15 cellular contexts compared by ENCODE assay signal in the genomic region with DNA sequence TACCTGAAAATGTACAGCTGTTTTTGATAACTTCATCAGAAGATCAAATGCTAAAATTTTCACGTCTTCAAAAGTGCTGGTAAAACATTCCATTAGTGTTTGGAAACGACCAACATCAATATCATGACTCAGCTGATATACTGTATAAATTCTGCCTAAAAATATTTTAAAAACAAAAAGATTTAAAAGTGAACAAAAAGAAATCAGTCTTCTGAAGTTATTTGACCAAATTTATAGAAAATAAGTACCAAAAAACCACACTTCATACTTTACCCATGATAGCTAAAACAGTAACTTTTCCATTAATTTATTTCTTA. TPM values are rescaled to one million over a fixed set of nuclear protein-coding genes. Genes with fewer than 3 reads are reported as not detected.
DNase-seq lines count a peak whose midpoint lies in the region; ATAC-seq, FAIRE-seq and TF ChIP-seq lines count a peak whose summit lies in the region.
"Had no signal": no experiment of that assay in that cellular context is flagged by ENCODE, and none has a peak within 500 bp of the region (broad histone marks: within the 10 kb centered on the region; RNA-seq: fewer than 3 reads in every experiment).

No MANE protein-coding gene starts in this region.

- WGBS in HepG2 (ENCODE audit: low lambda C conversion rate), result 91% methylated on average over 2 of the region's 2 CpGs
- 65% methylated on average over 2 of the region's 2 CpGs for WGBS in right lobe of liver (ENCODE audit: insufficient coverage, low coverage, low lambda C conversion rate, missing lambda C conversion rate)

- H2AFZ ChIP-seq in HepG2 (ENCODE audit: low read length), result no peak overlapping the region
- no peak overlapping the region for H2AFZ ChIP-seq in KMS-11 (ENCODE audit: low read depth)

- TF ChIP-seq RAD21 in HepG2 (CRISPR knock-in tag; IDR thresholded peaks at IDR 0.05), result no peak

- peak overlapping the region; percentile 86 for H3K27ac Mint-ChIP-seq in activated T-helper 17 cell treated with anti-CD3 and anti-CD28 coated beads, Interleukin-2, amount 50 U/mL, for 72 hours

- H3K36me3 ChIP-seq in HepG2 (replicated peaks in 1 of 2; ENCODE audit: control insufficient read depth in 1 of 2, insufficient read depth in 2 of 2, low read length in 2 of 2), result peaks cover 10 to 36% of the 10 kb centered on the region in 2 experiments
- H3K36me3 ChIP-seq in right lobe of liver, result peaks cover 0 to 2% (median 0%) of the 10 kb centered on the region in 4 donors
- H3K36me3 ChIP-seq in KMS-11 (ENCODE audit: insufficient read depth), result no peaks in the 10 kb centered on the region
- peaks cover 0 to 4% of the 10 kb centered on the region in 2 donors for H3K36me3 ChIP-seq in kidney (ENCODE audit: control insufficient read depth in 1 of 2, insufficient read depth in 2 of 2, low read length in 2 of 2)

- peaks cover 88% of the 10 kb centered on the region for H3K36me3 Mint-ChIP-seq in activated T-helper 17 cell treated with anti-CD3 and anti-CD28 coated beads, Interleukin-2, amount 50 U/mL, for 72 hours (ENCODE audit: low read depth)

- H3K4me1 Mint-ChIP-seq in activated T-helper 17 cell treated with anti-CD3 and anti-CD28 coated beads, Interleukin-2, amount 50 U/mL, for 72 hours, result peaks cover 30% of the 10 kb centered on the region

- H3K4me3 Mint-ChIP-seq in activated T-helper 17 cell treated with anti-CD3 and anti-CD28 coated beads, Interleukin-2, amount 50 U/mL, for 72 hours, result peak overlapping the region; percentile 49

- TF ChIP-seq EP300 in HepG2 (IDR thresholded peaks at IDR 0.05; ENCODE audit: low read depth in 2 of 2, low read length in 2 of 2) (no peak), HepG2 (CRISPR knock-in tag; IDR thresholded peaks at IDR 0.05; ENCODE audit: borderline replicate concordance) (no peak)

- ATAC-seq in HepG2 (no peak), right lobe of liver (no peak), HG03520 (IDR thresholded peaks at IDR 0.05; ENCODE audit: unreplicated experiment) (no peak)
- no peak for ATAC-seq in activated T-helper 17 cell treated with anti-CD3 and anti-CD28 coated beads, Interleukin-2, amount 50 U/mL, for 72 hours (replicated peaks)

- H3K4me2 ChIP-seq in HepG2 (ENCODE audit: low read depth, low read length) (no peak overlapping the region), KMS-11 (peak overlapping the region; percentile 72)

- no peaks in the 10 kb centered on the region for H3K9me3 ChIP-seq in HepG2 (ENCODE audit: low read length)
- H3K9me3 ChIP-seq in right lobe of liver, result no peaks in the 10 kb centered on the region
- H3K9me3 ChIP-seq in kidney (ENCODE audit: control insufficient read depth in 1 of 2, low read length in 2 of 2), result no peaks in the 10 kb centered on the region
- H3K9me3 ChIP-seq: HAP-1, MG63 had no signal

- H4K20me1 ChIP-seq in HepG2 (ENCODE audit: insufficient read depth, low read length), result no peaks in the 10 kb centered on the region
- peaks cover 3% of the 10 kb centered on the region; the same call in 1 of the 2 replicates for H4K20me1 ChIP-seq in KMS-11 (ENCODE audit: insufficient read depth)

- TF ChIP-seq POLR2A in HepG2 (IDR thresholded peaks at IDR 0.05; ENCODE audit: insufficient read depth in 1 of 2, low read depth in 2 of 2, low read length in 2 of 2) (no peak), right lobe of liver (IDR thresholded peaks at IDR 0.05) (no peak)

- H3K27ac ChIP-seq in HepG2 (ENCODE audit: extremely low read length, insufficient read depth, low read length), result no peak overlapping the region
- H3K27ac ChIP-seq in right lobe of liver, result no peak overlapping the region
- H3K27ac ChIP-seq in KMS-11, result peak overlapping the region; percentile 51
- no peak overlapping the region for H3K27ac ChIP-seq in kidney (ENCODE audit: low read depth in 2 of 2, low read length in 2 of 2)

- H3K4me1 ChIP-seq in HepG2 (ENCODE audit: insufficient read depth, low read length) (no peaks in the 10 kb centered on the region), right lobe of liver (no peaks in the 10 kb centered on the region), KMS-11 (ENCODE audit: low read depth, poor library complexity, severe bottlenecking) (peaks cover 65% of the 10 kb centered on the region), kidney (ENCODE audit: control insufficient read depth in 1 of 2, insufficient read depth in 1 of 2, low read depth in 1 of 2, low read length in 2 of 2) (no peaks in the 10 kb centered on the region)

- H3K27me3 ChIP-seq in HepG2 (ENCODE audit: control insufficient read depth in 1 of 2, insufficient read depth in 2 of 2, low read length in 2 of 2) (no peaks in the 10 kb centered on the region), right lobe of liver (no peaks in the 10 kb centered on the region), KMS-11 (ENCODE audit: insufficient read depth, low read depth) (no peaks in the 10 kb centered on the region)
- H3K27me3 ChIP-seq: MG63 had no signal

- no peak for DNase-seq in HepG2 (ENCODE audit: low spot score)
- DNase-seq in right lobe of liver, result no peak
- DNase-seq in kidney, result no peak
- no peak for DNase-seq in SKM-1 treated with dmso at 0.1 percent for 144 hours (lab: John Stamatoyannopoulos, UW; ENCODE audit: unreplicated experiment)
- no peak for DNase-seq in GDM1 (lab: John Stamatoyannopoulos, UW)
- DNase-seq: DMS 273 treated with DMSO at 0.1 percent for 48 hours, MG63, NCI-H1105, NCI-H1694 treated with DMSO at 0.1 percent for 48 hours, NCI-H345, NCI-H69 had no signal

- H3K79me2 ChIP-seq in HepG2 (ENCODE audit: insufficient read depth, low read length) (no peaks in the 10 kb centered on the region), KMS-11 (ENCODE audit: insufficient read depth, low read depth) (no peaks in the 10 kb centered on the region)

- intact Hi-C loops in HepG2 (cut with micrococcal nuclease; ENCODE audit: unreplicated experiment) (no loop called here), right lobe of liver (cut with DNase I) (no loop called here), kidney (cut with DNase I) (no loop called here)

- CTCF ChIA-PET in HepG2 (lab: Yijun Ruan, JAX; ENCODE audit: low intra/inter-chr PET ratio, low total read pairs), result no interaction called here

- H3K9ac ChIP-seq in HepG2 (ENCODE audit: insufficient read depth, low read depth, low read length) (no peak overlapping the region), KMS-11 (peak overlapping the region; percentile 0; the same call in 1 of the 2 replicates), kidney (ENCODE audit: low read length in 2 of 2) (no peak overlapping the region)

- no TSS peak for BruUV-seq in HepG2 (replicated peaks; lab: Mats Ljungman, UMichigan)

- no peaks in the 10 kb centered on the region for H3K27me3 Mint-ChIP-seq in activated T-helper 17 cell treated with anti-CD3 and anti-CD28 coated beads, Interleukin-2, amount 50 U/mL, for 72 hours

- H3K4me3 ChIP-seq in HepG2 (replicated peaks in 1 of 3; ENCODE audit: insufficient read depth in 1 of 3, low read depth in 2 of 3, low read length in 3 of 3), result no peak overlapping the region
- no peak overlapping the region for H3K4me3 ChIP-seq in right lobe of liver
- H3K4me3 ChIP-seq in KMS-11 (IDR thresholded peaks at IDR 0.05; ENCODE audit: insufficient read depth, low read depth, low read length), result peak overlapping the region; percentile 48
- no peak overlapping the region for H3K4me3 ChIP-seq in kidney (ENCODE audit: low read length in 2 of 2)
- H3K4me3 ChIP-seq: HAP-1, MG63 had no signal

- H3K9me3 Mint-ChIP-seq in activated T-helper 17 cell treated with anti-CD3 and anti-CD28 coated beads, Interleukin-2, amount 50 U/mL, for 72 hours, result no peaks in the 10 kb centered on the region

- POLR2A ChIA-PET in HepG2 (lab: Yijun Ruan, JAX), result no interaction called here

- no peak for FAIRE-seq in HepG2 (lab: Jason Lieb, UNC)
- FAIRE-seq in kidney (lab: Jason Lieb, UNC), result peak; percentile 74

- in situ Hi-C loops in HepG2 (cut with HindIII; ENCODE audit: extremely low pct_ligation_motif_present, low pct_unique_long_range_greater_than_20kb), result no loop called here

- TF ChIP-seq CTCF in HepG2 (CRISPR knock-in tag; IDR thresholded peaks at IDR 0.05), result no peak
- no peak for TF ChIP-seq CTCF in right lobe of liver (IDR thresholded peaks at IDR 0.05)
- TF ChIP-seq CTCF in KMS-11 (conservative IDR thresholded peaks at IDR 0.05; ENCODE audit: low read depth, low read length), result no peak
- no peak for TF ChIP-seq CTCF in kidney (IDR thresholded peaks at IDR 0.05; ENCODE audit: borderline replicate concordance, extremely low read depth, insufficient read depth)

TF ChIP-seq in HepG2, 621 proteins besides CTCF, POLR2A, EP300 and RAD21:
- TF ChIP-seq MAFF (IDR thresholded peaks at IDR 0.05; ENCODE audit: low read depth, low read length) (peak; percentile 20; the same call in 1 of the 2 replicates), RXRA (CRISPR knock-in tag; IDR thresholded peaks at IDR 0.05) (no peak), MAFK (conservative IDR thresholded peaks at IDR 0.05 in 1 of 2, IDR thresholded peaks at IDR 0.05 in 1 of 2; ENCODE audit: low read length in 2 of 2) (peak; percentile 19 to 55; a peak in 3 of 4 replicates)

RNA-seq across cellular contexts. Expression of gene THADA, which starts 35.6 kb away (rescaled TPM):
- total RNA-seq in HepG2 (2016; rRNA removed; fragmentation: Illumina TruSeq; extraction: Trizol) (21.7 and 30.9 TPM in 2 replicates), right lobe of liver (10 to 100 TPM; 12.2 to 21.6 (median 14.0) TPM), kidney (45.1 TPM)
- total RNA-seq in HepG2 (2016; cell fraction: cytosol; rRNA removed; fragmentation: Illumina TruSeq; extraction: Trizol; ENCODE audit: low read depth), result 24.1 and 25.6 TPM in 2 replicates
- 22.9 and 27.4 TPM in 2 replicates for total RNA-seq in HepG2 (2016; cell fraction: insoluble cytoplasmic fraction; rRNA removed; fragmentation: Illumina TruSeq; extraction: Trizol)
- total RNA-seq in HepG2 (2016; cell fraction: membrane; rRNA removed; fragmentation: Illumina TruSeq; extraction: Trizol), result 7.3 and 9.1 TPM in 2 replicates
- 51.4 and 56.6 TPM in 2 replicates for total RNA-seq in HepG2 (2016; cell fraction: nucleus; rRNA removed; fragmentation: Illumina TruSeq; extraction: Trizol)
- polyA plus RNA-seq in HepG2 (2011; rRNA removed) (11.7 and 12.7 TPM in 2 replicates), kidney (ENCODE audit: insufficient read depth, low read depth, low replicate concordance) (21.4 TPM)
- polyA plus RNA-seq in HepG2 (2011; cell fraction: cytosol; rRNA removed), result 8.3 and 8.8 TPM in 2 replicates
- polyA plus RNA-seq in HepG2 (2011; cell fraction: nucleus; rRNA removed), result 31.9 and 33.8 TPM in 2 replicates
- polyA plus RNA-seq in HepG2 (2012), result 9.5 and 11.6 TPM in 2 replicates
- polyA plus RNA-seq in HepG2 (2016; cell fraction: cytosol; fragmentation: Illumina TruSeq; extraction: Trizol; ENCODE audit: low read depth), result 3.5 and 3.9 TPM in 2 replicates
- 16.9 and 20.5 TPM in 2 replicates for polyA plus RNA-seq in HepG2 (2016; cell fraction: insoluble cytoplasmic fraction; fragmentation: Illumina TruSeq; extraction: Trizol; ENCODE audit: low read depth)
- polyA plus RNA-seq in HepG2 (2016; cell fraction: membrane; fragmentation: Illumina TruSeq; extraction: Trizol; ENCODE audit: low read depth), result 3.1 and 4.9 TPM in 2 replicates
- polyA plus RNA-seq in HepG2 (2016; cell fraction: nucleus; fragmentation: Illumina TruSeq; extraction: Trizol; ENCODE audit: insufficient read depth, low read depth), result 44.8 and 47.2 TPM in 2 replicates
- 74.0 and 88.3 TPM in 2 replicates for polyA minus RNA-seq in HepG2 (2011; rRNA and poly(A)+ RNA removed; ENCODE audit: low replicate concordance)
- polyA minus RNA-seq in HepG2 (2011; cell fraction: cytosol; rRNA and poly(A)+ RNA removed), result 16.3 and 16.4 TPM in 2 replicates
- polyA minus RNA-seq in HepG2 (2011; cell fraction: nucleus; rRNA and poly(A)+ RNA removed), result 77.4 and 82.3 TPM in 2 replicates
- total RNA-seq in activated T-helper 17 cell treated with anti-CD3 and anti-CD28 coated beads, Interleukin-2, amount 50 U/mL, for 72 hours, result 10 to 100 TPM; 36.3 to 36.9 TPM
